Comparison of ENCODE assay signal across 18 cellular contexts in the genomic region with DNA sequence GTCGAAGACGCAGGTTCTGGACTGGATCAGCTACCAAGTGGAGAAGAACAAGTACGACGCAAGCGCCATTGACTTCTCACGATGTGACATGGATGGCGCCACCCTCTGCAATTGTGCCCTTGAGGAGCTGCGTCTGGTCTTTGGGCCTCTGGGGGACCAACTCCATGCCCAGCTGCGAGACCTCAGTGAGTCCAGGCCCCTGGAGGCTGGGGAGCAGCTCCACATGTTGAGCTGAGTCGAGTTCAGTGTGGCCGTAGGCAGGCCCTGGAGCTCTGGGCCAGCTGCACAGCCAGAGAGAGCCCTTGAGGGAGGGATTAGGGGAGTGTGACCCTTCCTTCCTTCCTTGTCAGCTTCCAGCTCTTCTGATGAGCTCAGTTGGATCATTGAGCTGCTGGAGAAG. TPM values are rescaled to one million over a fixed set of nuclear protein-coding genes. Genes with fewer than 3 reads are reported as not detected.
DNase-seq lines count a peak whose midpoint lies in the region; ATAC-seq and TF ChIP-seq lines count a peak whose summit lies in the region.
"Had no signal": no experiment of that assay in that cellular context is flagged by ENCODE, and none has a peak within 500 bp of the region (broad histone marks: within the 10 kb centered on the region; RNA-seq: fewer than 3 reads in every experiment).

No MANE protein-coding gene starts in this region.

- peaks cover 37 to 47% of the 10 kb centered on the region in 2 donors for H3K36me3 ChIP-seq in duodenal mucosa (ENCODE audit: control insufficient read depth in 1 of 2, insufficient read depth in 2 of 2, low read length in 2 of 2)
- H3K36me3 ChIP-seq in lower lobe of right lung: peaks cover 32% of the 10 kb centered on the region
- peaks cover 30 to 54% (median 44%) of the 10 kb centered on the region in 4 donors for H3K36me3 ChIP-seq in stomach
- H3K36me3 ChIP-seq: SJCRH30 had no signal

- in situ Hi-C loops in KBM-7 (cut with MboI; ENCODE audit: low pct_unique_long_range_greater_than_20kb, low sequenced_read_pairs): loop anchor here (10.0 kb wide), 1 partner anchor 113 kb away; the partner anchor contains the start of gene GPR37L1

- H3K4me3 ChIP-seq in duodenal mucosa (ENCODE audit: low read depth in 1 of 2, low read length in 2 of 2) (peak overlapping the region; percentile 85 to 97), lower lobe of right lung (peak overlapping the region; percentile 57), stomach (peak overlapping the region; percentile 45 to 64 (median 59))
- H3K4me3 ChIP-seq: BLaER1 treated with 17β-estradiol and CSF1 and Interleukin-3, amounts not matched to agents 10 nM and 100 nM; SJCRH30 had no signal

- ATAC-seq in lower lobe of right lung: no peak
- ATAC-seq in left cardiac atrium: no peak
- ATAC-seq: activated T-cell treated with anti-CD3 and anti-CD28 coated beads, Interleukin-2, amount 50 U/mL, for 4 hours; effector memory CD8-positive, alpha-beta T cell had no signal

- no peak for TF ChIP-seq POLR2A in stomach (IDR thresholded peaks at IDR 0.05)

- H3K9ac ChIP-seq in duodenal mucosa (ENCODE audit: low read depth in 1 of 2, low read length in 2 of 2): peak overlapping the region; percentile 74 to 100
- H3K9ac ChIP-seq: BLaER1 treated with 17β-estradiol and CSF1 and Interleukin-3, amounts not matched to agents 10 nM and 100 nM had no signal

- TF ChIP-seq EP300 in stomach (IDR thresholded peaks at IDR 0.05): no peak

- CTCF ChIA-PET in HEK293T (lab: Yijun Ruan, JAX): interaction anchor here (0.9 to 2.7 kb wide), 2 partner anchors 13 to 109 kb away, joined by 5 to 9 read pairs; no protein-coding TSS in a partner anchor

- TF ChIP-seq CTCF in lower lobe of right lung (IDR thresholded peaks at IDR 0.05) (no peak), stomach (IDR thresholded peaks at IDR 0.05) (no peak)

- peak; percentile 61 for DNase-seq in HT-29 (ENCODE audit: low spot score)
- DNase-seq in lower lobe of right lung: no peak
- DNase-seq in stomach: peak; percentile 28
- no peak for DNase-seq in left cardiac atrium
- DNase-seq in KBM-7: no peak
- no peak for DNase-seq in HEK293T (ENCODE audit: extremely low spot score)
- DNase-seq: activated CD4-positive, alpha-beta T cell treated with anti-CD3 and anti-CD28 coated beads, Interleukin-2, amount 50 U/mL, for 1 hour; activated T-cell treated with anti-CD3 and anti-CD28 coated beads, Interleukin-2, amount 50 U/mL, for 4 hours; central memory CD4-positive, alpha-beta T cell; DND-41; effector memory CD8-positive, alpha-beta T cell; KG1; NCI-H1092 treated with DMSO at 0.1 percent for 48 hours; SJCRH30; stimulated activated naive CD4-positive, alpha-beta T cell; T1000 had no signal

- H3K27me3 ChIP-seq in duodenal mucosa (ENCODE audit: control insufficient read depth in 1 of 2, insufficient read depth in 2 of 2, low read length in 2 of 2): no peaks in the 10 kb centered on the region
- H3K27me3 ChIP-seq in lower lobe of right lung (ENCODE audit: low read depth): no peaks in the 10 kb centered on the region
- no peaks in the 10 kb centered on the region for H3K27me3 ChIP-seq in stomach
- H3K27me3 ChIP-seq: BLaER1 treated with 17β-estradiol and CSF1 and Interleukin-3, amounts not matched to agents 10 nM and 100 nM; SJCRH30 had no signal

- POLR2A ChIA-PET in HEK293T (lab: Yijun Ruan, JAX): no interaction called here

- peaks cover 9 to 37% of the 10 kb centered on the region in 2 donors for H3K4me1 ChIP-seq in duodenal mucosa (ENCODE audit: control insufficient read depth in 1 of 2, insufficient read depth in 2 of 2, low read length in 2 of 2)
- peaks cover 11% of the 10 kb centered on the region for H3K4me1 ChIP-seq in lower lobe of right lung
- peaks cover 13 to 35% (median 27%) of the 10 kb centered on the region in 4 donors for H3K4me1 ChIP-seq in stomach

- H3K9me3 ChIP-seq in duodenal mucosa (ENCODE audit: control insufficient read depth in 1 of 2, low read length in 2 of 2): no peaks in the 10 kb centered on the region
- no peaks in the 10 kb centered on the region for H3K9me3 ChIP-seq in lower lobe of right lung
- no peaks in the 10 kb centered on the region for H3K9me3 ChIP-seq in stomach
- H3K9me3 ChIP-seq: BLaER1 treated with 17β-estradiol and CSF1 and Interleukin-3, amounts not matched to agents 10 nM and 100 nM; SJCRH30 had no signal

- intact Hi-C loops in lower lobe of right lung (cut with DNase I) (no loop called here), stomach (cut with DNase I; ENCODE audit: low total_unique reads) (loop anchor here (5.0 kb wide), 1 partner anchor 120 kb away; no protein-coding TSS in a partner anchor), left cardiac atrium (cut with DNase I) (loop anchor here in 1 of 2 donors (2.0 kb wide), 1 partner anchor 107 kb away; no protein-coding TSS in a partner anchor)

- 34 to 63% (median 50%) methylated on average over 7 to 11 of the region's 11 CpGs for WGBS in stomach, 5 donors

- H3K27ac ChIP-seq in duodenal mucosa (ENCODE audit: low read depth, low read length): peak overlapping the region; percentile 97
- H3K27ac ChIP-seq in lower lobe of right lung: peak overlapping the region; percentile 83
- H3K27ac ChIP-seq in stomach: peak overlapping the region; percentile 88 to 94 (median 92)
- H3K27ac ChIP-seq: BLaER1 treated with 17β-estradiol and CSF1 and Interleukin-3, amounts not matched to agents 10 nM and 100 nM; SJCRH30 had no signal

TF ChIP-seq in HEK293T, 16 proteins besides CTCF, POLR2A, EP300 and RAD21:
- no peak for TF ChIP-seq FOXK2 (IDR thresholded peaks at IDR 0.05)
- TF ChIP-seq NFRKB (IDR thresholded peaks at IDR 0.05): no peak
- TF ChIP-seq ELF4 (IDR thresholded peaks at IDR 0.05): no peak
- TF ChIP-seq FOXM1 (IDR thresholded peaks at IDR 0.05; ENCODE audit: borderline replicate concordance): no peak
- no peak for TF ChIP-seq SP1 (IDR thresholded peaks at IDR 0.05)
- TF ChIP-seq LEF1 (IDR thresholded peaks at IDR 0.05; ENCODE audit: borderline replicate concordance): no peak
- TF ChIP-seq FOXA1 (IDR thresholded peaks at IDR 0.05): no peak
- TF ChIP-seq ZNF384 (IDR thresholded peaks at IDR 0.05): no peak
- no peak for TF ChIP-seq BHLHE40 (IDR thresholded peaks at IDR 0.05; ENCODE audit: borderline replicate concordance)
- no peak for TF ChIP-seq L3MBTL2 (conservative IDR thresholded peaks at IDR 0.05)
- TF ChIP-seq TARDBP (IDR thresholded peaks at IDR 0.05): no peak
TF ChIP-seq in HEK293T: peak in this region for 0.

RNA-seq across cellular contexts. Expression of gene ELF3, which starts 1.6 kb away (rescaled TPM):
- total RNA-seq in HT-29 (2014; rRNA removed; shearing (Covaris generic)): 812 and 1,050 TPM in 2 replicates
- 74.1 TPM for total RNA-seq in lower lobe of right lung
- total RNA-seq in stomach: 1,000 to 10,000 TPM in 1 of 5 donors, 100 to 1,000 TPM in 4; 174 to 1,083 (median 289) TPM
- 100 to 1,000 TPM; 146 to 253 (median 242) TPM for polyA plus RNA-seq in stomach
- total RNA-seq in left cardiac atrium: 1 to 10 TPM in 1 of 2 donors, under 1 TPM in 1; 0.59 to 8.5 TPM

RNA-seq across cellular contexts. Expression of gene RNPEP, which starts 29.5 kb away (rescaled TPM):
- total RNA-seq in HT-29 (2014; rRNA removed; shearing (Covaris generic)): 131 and 140 TPM in 2 replicates
- total RNA-seq in lower lobe of right lung: 73.8 TPM
- 100 to 1,000 TPM in 3 of 5 donors, 10 to 100 TPM in 2; 23.3 to 900 (median 102) TPM for total RNA-seq in stomach
- polyA plus RNA-seq in stomach: 10 to 100 TPM; 31.6 to 38.6 (median 37.6) TPM
- total RNA-seq in left cardiac atrium: 10 to 100 TPM; 22.6 to 25.2 TPM

RNA-seq across cellular contexts. Expression of gene TIMM17A, which starts 56.7 kb away (rescaled TPM):
- total RNA-seq in HT-29 (2014; rRNA removed; shearing (Covaris generic)): 39.2 and 39.9 TPM in 2 replicates
- total RNA-seq in lower lobe of right lung (28.5 TPM), stomach (10 to 100 TPM in 2 of 5 donors, 1 to 10 TPM in 3; 3.2 to 47.0 (median 7.1) TPM), left cardiac atrium (10 to 100 TPM; 64.7 to 94.4 TPM)
- 10 to 100 TPM; 26.1 to 48.8 (median 37.4) TPM for polyA plus RNA-seq in stomach

Comparison
In these comparisons a context has a peak if more than half of its experiments do, and no peak if none do; other contexts are left out.
1. DNase-seq: peak in HT-29 (single experiment) and stomach (single experiment); none in lower lobe of right lung (single experiment), left cardiac atrium (single experiment), KBM-7 (single experiment) and HEK293T (single experiment).
2. Peak in every context shown above with its lines, with median percentiles within 50 percentile points of each other: H3K27ac ChIP-seq and H3K4me3 ChIP-seq.